Comparison of ENCODE assay signal across 16 cellular contexts in the genomic region with DNA sequence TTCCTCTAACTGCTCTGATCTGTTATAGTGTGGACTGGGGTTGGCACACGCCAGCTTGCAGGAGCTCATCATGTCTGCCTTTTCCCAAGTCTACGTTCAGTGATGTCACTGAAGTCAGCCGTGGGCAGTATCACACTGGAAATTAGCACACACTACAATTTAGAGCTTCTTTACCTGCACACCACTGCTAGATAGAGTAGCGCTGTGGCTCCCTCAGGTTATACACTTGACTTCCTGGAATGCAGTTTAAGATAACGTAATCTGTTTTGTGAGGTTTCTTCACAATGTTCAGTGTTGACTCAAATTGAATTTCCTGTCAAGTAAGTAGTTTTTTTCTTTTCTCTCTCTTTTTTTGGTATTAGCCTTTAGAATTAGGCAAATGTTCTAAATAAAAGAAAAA.
DNase-seq lines count a peak whose midpoint lies in the region; TF ChIP-seq lines count a peak whose summit lies in the region.
"Had no signal": no experiment of that assay in that cellular context is flagged by ENCODE, and none has a peak within 500 bp of the region (broad histone marks: within the 10 kb centered on the region; RNA-seq: fewer than 3 reads in every experiment).

No MANE protein-coding gene starts in this region.

- peaks cover 0 to 8% of the 10 kb centered on the region in 2 donors for H3K4me1 ChIP-seq in thyroid gland

- H3K4me3 ChIP-seq in epithelial cell of esophagus (ENCODE audit: low read length) (no peak overlapping the region), thyroid gland (replicated peaks in 1 of 3) (no peak overlapping the region)
- H3K4me3 ChIP-seq: BLaER1 treated with 17β-estradiol and CSF1 and Interleukin-3, amounts not matched to agents 10 nM and 100 nM; GM23338 had no signal

- intact Hi-C loops in thyroid gland (cut with DNase I): no loop called here

- TF ChIP-seq CTCF in epithelial cell of esophagus (IDR thresholded peaks at IDR 0.05; ENCODE audit: insufficient read depth, low read depth, low read length, missing control alignments) (no peak), thyroid gland (IDR thresholded peaks at IDR 0.05) (peak in 2 of 6 experiments; percentile 8 to 18)

- no peaks in the 10 kb centered on the region for H3K36me3 ChIP-seq in thyroid gland
- H3K36me3 ChIP-seq: BLaER1 treated with 17β-estradiol and CSF1 and Interleukin-3, amounts not matched to agents 10 nM and 100 nM had no signal

- no peak for TF ChIP-seq POLR2A in thyroid gland (IDR thresholded peaks at IDR 0.05)

- 31 to 37% methylated on average over 5 of the region's 5 CpGs for WGBS in thyroid gland, 2 donors

- H3K27ac ChIP-seq in thyroid gland: no peak overlapping the region
- H3K27ac ChIP-seq: BLaER1 treated with 17β-estradiol and CSF1 and Interleukin-3, amounts not matched to agents 10 nM and 100 nM; HL-60 had no signal

- H3K9me3 ChIP-seq in thyroid gland: no peaks in the 10 kb centered on the region

- H3K27me3 ChIP-seq in thyroid gland: no peaks in the 10 kb centered on the region
- H3K27me3 ChIP-seq: BLaER1 treated with 17β-estradiol and CSF1 and Interleukin-3, amounts not matched to agents 10 nM and 100 nM had no signal

- DNase-seq in HT1080 (ENCODE audit: low read depth) (peak; percentile 21), epithelial cell of esophagus (ENCODE audit: low read depth) (peak; percentile 11), kidney tubule cell (ENCODE audit: low spot score) (peak; percentile 50), thyroid gland (peak; percentile 18 to 25), NCI-H1048 (lab: John Stamatoyannopoulos, UW) (no peak), germinal center (ENCODE audit: low spot score) (no peak)
- DNase-seq in activated CD4-positive, alpha-beta T cell treated with anti-CD3 and anti-CD28 coated beads, Interleukin-2, amount 50 U/mL, for 1 hour: no peak
- DNase-seq: Calu3; CD8-positive, alpha-beta T cell; DMS53; DND-41; HFFc6; IMR-90 had no signal

Comparison
In these comparisons a context has a peak if more than half of its experiments do, and no peak if none do; other contexts are left out.
1. DNase-seq: peak in HT1080 (single experiment), epithelial cell of esophagus (single experiment), kidney tubule cell (single experiment) and thyroid gland (2 of 2); none in NCI-H1048 (single experiment), activated CD4-positive, alpha-beta T cell treated with anti-CD3 and anti-CD28 coated beads, Interleukin-2, amount 50 U/mL, for 1 hour (single experiment) and germinal center (single experiment).